8 cellular contexts compared by ENCODE assay signal in the genomic region with DNA sequence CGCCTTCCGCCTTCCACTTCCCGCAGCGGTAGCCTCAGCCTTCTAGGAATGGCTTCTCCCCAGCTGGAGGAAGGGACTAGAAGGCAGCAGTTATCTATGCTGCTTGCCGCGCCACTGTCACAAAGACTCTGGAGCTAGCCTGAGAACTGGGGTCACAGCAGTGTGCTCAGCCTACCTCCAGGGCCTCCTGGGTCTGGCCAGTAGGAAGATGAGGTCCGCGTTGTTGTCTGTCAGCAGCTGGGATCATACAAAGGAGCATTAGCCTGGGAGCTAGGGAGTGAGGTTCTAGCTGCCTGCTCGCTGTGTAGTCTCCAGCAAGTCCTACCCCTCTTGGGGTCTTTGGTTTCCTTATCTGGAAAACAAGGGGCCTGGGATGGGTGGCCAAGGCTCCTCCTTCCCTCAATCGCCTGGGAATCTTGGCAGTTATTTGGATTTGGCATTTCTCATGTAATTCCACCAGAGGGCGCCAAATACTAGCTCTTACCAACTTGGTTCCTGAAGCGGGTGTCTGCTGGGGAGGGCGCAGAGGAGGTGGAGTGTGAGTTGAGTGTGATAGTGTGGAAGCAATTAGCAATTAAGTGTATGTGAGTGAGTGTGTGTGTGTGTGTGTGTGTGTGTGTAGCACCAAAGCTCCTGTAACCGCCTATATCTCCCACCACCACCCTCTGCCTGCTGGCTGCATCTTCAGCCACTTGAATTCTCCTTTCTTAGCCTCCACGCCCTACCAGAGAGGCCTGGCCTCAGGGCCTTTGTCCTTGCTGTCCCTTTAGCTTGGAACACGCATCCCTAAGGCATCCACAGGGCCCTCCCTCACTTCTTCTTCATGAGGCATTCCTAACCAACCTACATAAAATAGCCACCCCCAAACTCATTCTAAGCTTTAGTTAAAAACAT.
DNase-seq lines count a peak whose midpoint lies in the region; ATAC-seq, FAIRE-seq and TF ChIP-seq lines count a peak whose summit lies in the region.

No MANE protein-coding gene starts in this region.

- peak; percentile 68 for DNase-seq in DMS53 (lab: John Stamatoyannopoulos, UW)
- DNase-seq in HEK293T (ENCODE audit: extremely low spot score): peak; percentile 75
- peak; percentile 71 for DNase-seq in NCI-H2107 (lab: John Stamatoyannopoulos, UW)
- DNase-seq in activated CD4-positive, alpha-beta T cell treated with anti-CD3 and anti-CD28 coated beads for 4 hours: peak; percentile 35 to 38
- DNase-seq in dermis blood vessel endothelial cell: peak; percentile 84
- peak; percentile 48 for DNase-seq in HepG2 (ENCODE audit: low spot score)
- DNase-seq in stimulated activated CD8-positive, alpha-beta memory T cell treated with anti-CD3 and anti-CD28 coated beads, Interleukin-12 subunit alpha, Interleukin-12 subunit beta, amount 100 ng/mL, for 1 hour (ENCODE audit: low read depth): peak; percentile 10

- no peaks in the 10 kb centered on the region for H3K79me2 ChIP-seq in HepG2 (ENCODE audit: insufficient read depth, low read length)

- no peak overlapping the region for H3K4me2 ChIP-seq in HepG2 (ENCODE audit: low read depth, low read length)

- H3K27ac ChIP-seq in HepG2 (ENCODE audit: extremely low read length, insufficient read depth, low read length): no peak overlapping the region

- no peaks in the 10 kb centered on the region for H3K4me1 ChIP-seq in HepG2 (ENCODE audit: insufficient read depth, low read length)

- ATAC-seq in HepG2 (peak; percentile 85), HG03378 (IDR thresholded peaks at IDR 0.05; ENCODE audit: unreplicated experiment) (no peak)

- TF ChIP-seq RAD21 in HepG2 (CRISPR knock-in tag; IDR thresholded peaks at IDR 0.05): peak; percentile 85

- H2AFZ ChIP-seq in HepG2 (ENCODE audit: low read length): no peak overlapping the region

- no peak overlapping the region for H3K9ac ChIP-seq in HepG2 (ENCODE audit: insufficient read depth, low read depth, low read length)

- WGBS in HepG2 (ENCODE audit: low lambda C conversion rate): 31% methylated on average over 13 of the region's 16 CpGs

- no peaks in the 10 kb centered on the region for H3K9me3 ChIP-seq in HepG2 (ENCODE audit: low read length)

- peak; percentile 89 for TF ChIP-seq CTCF in HepG2 (CRISPR knock-in tag; IDR thresholded peaks at IDR 0.05)

- no TSS peak for BruUV-seq in HepG2 (replicated peaks; lab: Mats Ljungman, UMichigan)

- FAIRE-seq in HepG2 (lab: Jason Lieb, UNC): peak; percentile 79

- no peak overlapping the region for H3K4me3 ChIP-seq in HepG2 (replicated peaks in 1 of 3; ENCODE audit: insufficient read depth in 1 of 3, low read depth in 2 of 3, low read length in 3 of 3)

- no peak for TF ChIP-seq POLR2A in HepG2 (IDR thresholded peaks at IDR 0.05; ENCODE audit: insufficient read depth in 1 of 2, low read depth in 2 of 2, low read length in 2 of 2)

- in situ Hi-C loops in HepG2 (cut with HindIII; ENCODE audit: extremely low pct_ligation_motif_present, low pct_unique_long_range_greater_than_20kb): loop anchor here (5.0 kb wide), 1 partner anchor 125 kb away; no protein-coding TSS in a partner anchor

- H4K20me1 ChIP-seq in HepG2 (ENCODE audit: insufficient read depth, low read length): no peaks in the 10 kb centered on the region

- TF ChIP-seq EP300 in HepG2 (IDR thresholded peaks at IDR 0.05; ENCODE audit: low read depth in 2 of 2, low read length in 2 of 2) (no peak), HepG2 (CRISPR knock-in tag; IDR thresholded peaks at IDR 0.05; ENCODE audit: borderline replicate concordance) (no peak)

- POLR2A ChIA-PET in HEK293T (lab: Yijun Ruan, JAX): no interaction called here
- POLR2A ChIA-PET in HepG2 (lab: Yijun Ruan, JAX): no interaction called here

- H3K27me3 ChIP-seq in HepG2 (ENCODE audit: control insufficient read depth in 1 of 2, insufficient read depth in 2 of 2, low read length in 2 of 2): peaks cover 0 to 4% of the 10 kb centered on the region in 2 experiments; a peak in 1 of 5 replicates

- intact Hi-C loops in HepG2 (cut with micrococcal nuclease; ENCODE audit: unreplicated experiment): loop anchor here (2.0 to 10.0 kb wide), 4 partner anchors 233 to 511 kb away; no protein-coding TSS in a partner anchor

- H3K36me3 ChIP-seq in HepG2 (replicated peaks in 1 of 2; ENCODE audit: control insufficient read depth in 1 of 2, insufficient read depth in 2 of 2, low read length in 2 of 2): no peaks in the 10 kb centered on the region

- CTCF ChIA-PET in HEK293T (lab: Yijun Ruan, JAX) (interaction anchor here (1.6 to 3.0 kb wide), 3 partner anchors 9 to 129 kb away, joined by 4 to 18 read pairs (median 9); no protein-coding TSS in a partner anchor), HepG2 (lab: Yijun Ruan, JAX; ENCODE audit: low intra/inter-chr PET ratio, low total read pairs) (interaction anchor here (0.9 to 4.6 kb wide), 4 partner anchors 121 to 498 kb away, joined by 3 to 87 read pairs (median 4); no protein-coding TSS in a partner anchor)

TF ChIP-seq in HEK293T, 16 proteins besides CTCF, POLR2A, EP300 and RAD21:
- TF ChIP-seq BHLHE40 (IDR thresholded peaks at IDR 0.05; ENCODE audit: borderline replicate concordance) (no peak), SUZ12 (IDR thresholded peaks at IDR 0.05) (no peak), ARNT (IDR thresholded peaks at IDR 0.05) (no peak)

TF ChIP-seq in HepG2, 621 proteins besides CTCF, POLR2A, EP300 and RAD21 (continues in another document):
- TF ChIP-seq, protein P1, sequence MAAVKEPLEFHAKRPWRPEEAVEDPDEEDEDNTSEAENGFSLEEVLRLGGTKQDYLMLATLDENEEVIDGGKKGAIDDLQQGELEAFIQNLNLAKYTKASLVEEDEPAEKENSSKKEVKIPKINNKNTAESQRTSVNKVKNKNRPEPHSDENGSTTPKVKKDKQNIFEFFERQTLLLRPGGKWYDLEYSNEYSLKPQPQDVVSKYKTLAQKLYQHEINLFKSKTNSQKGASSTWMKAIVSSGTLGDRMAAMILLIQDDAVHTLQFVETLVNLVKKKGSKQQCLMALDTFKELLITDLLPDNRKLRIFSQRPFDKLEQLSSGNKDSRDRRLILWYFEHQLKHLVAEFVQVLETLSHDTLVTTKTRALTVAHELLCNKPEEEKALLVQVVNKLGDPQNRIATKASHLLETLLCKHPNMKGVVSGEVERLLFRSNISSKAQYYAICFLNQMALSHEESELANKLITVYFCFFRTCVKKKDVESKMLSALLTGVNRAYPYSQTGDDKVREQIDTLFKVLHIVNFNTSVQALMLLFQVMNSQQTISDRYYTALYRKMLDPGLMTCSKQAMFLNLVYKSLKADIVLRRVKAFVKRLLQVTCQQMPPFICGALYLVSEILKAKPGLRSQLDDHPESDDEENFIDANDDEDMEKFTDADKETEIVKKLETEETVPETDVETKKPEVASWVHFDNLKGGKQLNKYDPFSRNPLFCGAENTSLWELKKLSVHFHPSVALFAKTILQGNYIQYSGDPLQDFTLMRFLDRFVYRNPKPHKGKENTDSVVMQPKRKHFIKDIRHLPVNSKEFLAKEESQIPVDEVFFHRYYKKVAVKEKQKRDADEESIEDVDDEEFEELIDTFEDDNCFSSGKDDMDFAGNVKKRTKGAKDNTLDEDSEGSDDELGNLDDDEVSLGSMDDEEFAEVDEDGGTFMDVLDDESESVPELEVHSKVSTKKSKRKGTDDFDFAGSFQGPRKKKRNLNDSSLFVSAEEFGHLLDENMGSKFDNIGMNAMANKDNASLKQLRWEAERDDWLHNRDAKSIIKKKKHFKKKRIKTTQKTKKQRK (IDR thresholded peaks at IDR 0.05; ENCODE audit: low read length): no peak
- peak; percentile 41 for TF ChIP-seq XRCC5 (optimal IDR thresholded peaks at IDR 0.05; ENCODE audit: low read length)
- TF ChIP-seq SSRP1 (CRISPR knock-in tag; IDR thresholded peaks at IDR 0.05): no peak
- TF ChIP-seq, protein P2, sequence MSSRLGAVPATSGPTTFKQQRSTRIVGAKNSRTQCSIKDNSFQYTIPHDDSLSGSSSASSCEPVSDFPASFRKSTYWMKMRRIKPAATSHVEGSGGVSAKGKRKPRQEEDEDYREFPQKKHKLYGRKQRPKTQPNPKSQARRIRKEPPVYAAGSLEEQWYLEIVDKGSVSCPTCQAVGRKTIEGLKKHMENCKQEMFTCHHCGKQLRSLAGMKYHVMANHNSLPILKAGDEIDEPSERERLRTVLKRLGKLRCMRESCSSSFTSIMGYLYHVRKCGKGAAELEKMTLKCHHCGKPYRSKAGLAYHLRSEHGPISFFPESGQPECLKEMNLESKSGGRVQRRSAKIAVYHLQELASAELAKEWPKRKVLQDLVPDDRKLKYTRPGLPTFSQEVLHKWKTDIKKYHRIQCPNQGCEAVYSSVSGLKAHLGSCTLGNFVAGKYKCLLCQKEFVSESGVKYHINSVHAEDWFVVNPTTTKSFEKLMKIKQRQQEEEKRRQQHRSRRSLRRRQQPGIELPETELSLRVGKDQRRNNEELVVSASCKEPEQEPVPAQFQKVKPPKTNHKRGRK (CRISPR knock-in tag; IDR thresholded peaks at IDR 0.05): no peak
- TF ChIP-seq ZMYM2 (CRISPR knock-in tag; IDR thresholded peaks at IDR 0.05): no peak
- TF ChIP-seq, protein P3, sequence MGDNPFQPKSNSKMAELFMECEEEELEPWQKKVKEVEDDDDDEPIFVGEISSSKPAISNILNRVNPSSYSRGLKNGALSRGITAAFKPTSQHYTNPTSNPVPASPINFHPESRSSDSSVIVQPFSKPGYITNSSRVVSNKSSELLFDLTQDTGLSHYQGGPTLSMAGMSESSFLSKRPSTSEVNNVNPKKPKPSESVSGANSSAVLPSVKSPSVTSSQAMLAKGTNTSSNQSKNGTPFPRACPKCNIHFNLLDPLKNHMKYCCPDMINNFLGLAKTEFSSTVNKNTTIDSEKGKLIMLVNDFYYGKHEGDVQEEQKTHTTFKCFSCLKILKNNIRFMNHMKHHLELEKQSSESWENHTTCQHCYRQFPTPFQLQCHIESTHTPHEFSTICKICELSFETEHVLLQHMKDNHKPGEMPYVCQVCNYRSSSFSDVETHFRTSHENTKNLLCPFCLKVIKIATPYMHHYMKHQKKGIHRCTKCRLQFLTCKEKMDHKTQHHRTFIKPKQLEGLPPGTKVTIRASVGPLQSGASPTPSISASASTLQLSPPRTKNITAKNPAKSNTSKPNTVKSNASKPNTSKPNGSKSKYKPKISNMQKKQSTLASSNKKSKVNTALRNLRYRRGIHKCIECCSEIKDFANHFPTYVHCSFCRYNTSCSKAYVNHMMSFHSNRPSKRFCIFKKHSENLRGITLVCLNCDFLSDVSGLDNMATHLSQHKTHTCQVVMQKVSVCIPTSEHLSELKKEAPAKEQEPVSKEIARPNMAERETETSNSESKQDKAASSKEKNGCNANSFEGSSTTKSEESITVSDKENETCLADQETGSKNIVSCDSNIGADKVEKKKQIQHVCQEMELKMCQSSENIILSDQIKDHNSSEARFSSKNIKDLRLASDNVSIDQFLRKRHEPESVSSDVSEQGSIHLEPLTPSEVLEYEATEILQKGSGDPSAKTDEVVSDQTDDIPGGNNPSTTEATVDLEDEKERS (CRISPR knock-in tag; IDR thresholded peaks at IDR 0.05): no peak

Comparison
In these comparisons a context has a peak if more than half of its experiments do, and no peak if none do; other contexts are left out.
1. DNase-seq: peak in every context shown above with its lines; median percentile 84 in dermis blood vessel endothelial cell; 75 in HEK293T; 71 in NCI-H2107; 68 in DMS53; 48 in HepG2; 36 in activated CD4-positive, alpha-beta T cell treated with anti-CD3 and anti-CD28 coated beads for 4 hours; 10 in stimulated activated CD8-positive, alpha-beta memory T cell treated with anti-CD3 and anti-CD28 coated beads, Interleukin-12 subunit alpha, Interleukin-12 subunit beta, amount 100 ng/mL, for 1 hour.